Comparison of ENCODE assay signal across 21 cellular contexts in the genomic region with DNA sequence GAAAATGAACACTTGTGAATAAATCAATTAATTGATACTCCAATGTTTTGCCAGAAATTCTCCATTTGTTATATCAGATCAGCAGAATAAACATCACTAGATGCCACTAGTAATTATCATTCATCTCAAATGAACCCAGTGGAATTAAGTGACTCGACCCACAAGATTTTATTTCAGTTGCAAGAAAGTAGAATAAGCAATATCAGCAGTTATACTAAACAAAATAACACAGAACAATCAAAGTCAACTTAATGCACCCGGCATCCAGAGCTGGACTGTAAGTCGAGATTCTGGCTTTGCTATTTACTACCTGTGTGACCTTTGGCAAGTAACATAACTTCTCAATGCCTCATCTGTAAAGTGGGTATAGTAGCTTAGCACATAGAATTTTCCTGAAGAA.
"Had no signal": no experiment of that assay in that cellular context is flagged by ENCODE, and none has a peak within 500 bp of the region (broad histone marks: within the 10 kb centered on the region; RNA-seq: fewer than 3 reads in every experiment).

No MANE protein-coding gene starts in this region.

- DNase-seq: effector memory CD4-positive, alpha-beta T cell; immature natural killer cell; kidney; left cardiac atrium; left ventricle myocardium superior; midbrain; nucleus accumbens; ovary; small intestine; stimulated activated CD4-positive, alpha-beta T cell treated with anti-CD3 and anti-CD28 coated beads, Interleukin-12 subunit alpha, Interleukin-12 subunit beta, amount 100 ng/mL, for 4 hours; stimulated activated naive CD4-positive, alpha-beta T cell; stomach; substantia nigra; transverse colon had no signal

- H3K4me1 ChIP-seq: neural progenitor cell, right atrium auricular region, transverse colon had no signal

- FAIRE-seq: kidney had no signal

- H3K9ac ChIP-seq: neural progenitor cell had no signal

- ATAC-seq: left cardiac atrium; left ventricle myocardium superior; natural killer cell treated with Interleukin-12 subunit alpha and Interleukin-12 subunit beta and Interleukin-15 and Interleukin-18, amount 100 ng/mL, for 72 hours had no signal

- H3K36me3 ChIP-seq: esophagus muscularis mucosa, neural progenitor cell, ovary, right atrium auricular region, stomach, thoracic aorta, transverse colon had no signal

- H3K9me3 ChIP-seq: esophagus muscularis mucosa, ovary, right atrium auricular region, stomach, thoracic aorta, transverse colon had no signal

- H3K27me3 ChIP-seq: esophagus muscularis mucosa, neural progenitor cell, ovary, right atrium auricular region, stomach, transverse colon had no signal

- H3K4me2 ChIP-seq: neural progenitor cell had no signal

- H3K4me3 ChIP-seq: esophagus muscularis mucosa, lung, neural progenitor cell, ovary, right atrium auricular region, stomach, thoracic aorta, transverse colon had no signal

- H3K27ac ChIP-seq: epithelial cell of prostate, esophagus muscularis mucosa, neural progenitor cell, ovary, right atrium auricular region, stomach, thoracic aorta, transverse colon had no signal
